ENCODE assay signal across 24 cellular contexts in genomic region chr2:236633219-236633570, GRCh38.
"Had no signal": no experiment of that assay in that cellular context is flagged by ENCODE, and none has a peak within 500 bp of the region (broad histone marks: within the 10 kb centered on the region; RNA-seq: fewer than 3 reads in every experiment).

No MANE protein-coding gene starts in this region.

- H3K4me3 ChIP-seq: ascending aorta, esophagus squamous epithelium, heart right ventricle, left ventricle myocardium inferior, pancreas, right atrium auricular region had no signal

- H3K4me3 Mint-ChIP-seq: activated naive CD4-positive, alpha-beta T cell treated with anti-CD3 and anti-CD28 coated beads, Interleukin-2, amount 10 ng/mL, durations not matched to agents 7 days and 5 days; activated naive CD8-positive, alpha-beta T cell treated with anti-CD3 and anti-CD28 coated beads, Interleukin-2, amount 10 ng/mL, durations not matched to agents 7 days and 5 days; activated T-cell treated with anti-CD3 and anti-CD28 coated beads, Interleukin-2, amount 50 U/mL, for 24 hours; brain; dendritic cell treated with granulocyte-macrophage colony-stimulating factor and Interleukin-4, amounts not matched to agents 40 ng/mL and 50 ng/mL, for 4 days; nephron progenitor cell; stimulated activated naive CD8-positive, alpha-beta T cell treated with anti-CD3 and anti-CD28 coated beads, Interleukin-15, Interleukin-2, amounts not matched to agents 100 ng/mL and 50 ng/mL, for 24 hours had no signal

- H3K36me3 ChIP-seq: ascending aorta, esophagus squamous epithelium, heart right ventricle, left ventricle myocardium inferior, pancreas, right atrium auricular region had no signal

- H3K9me3 Mint-ChIP-seq: activated naive CD4-positive, alpha-beta T cell treated with anti-CD3 and anti-CD28 coated beads, Interleukin-2, amount 10 ng/mL, durations not matched to agents 7 days and 5 days; activated naive CD8-positive, alpha-beta T cell treated with anti-CD3 and anti-CD28 coated beads, Interleukin-2, amount 10 ng/mL, durations not matched to agents 7 days and 5 days; activated T-cell treated with anti-CD3 and anti-CD28 coated beads, Interleukin-2, amount 50 U/mL, for 24 hours; dendritic cell treated with granulocyte-macrophage colony-stimulating factor and Interleukin-4, amounts not matched to agents 40 ng/mL and 50 ng/mL, for 4 days; naive B cell; nephron progenitor cell; stimulated activated naive CD8-positive, alpha-beta T cell treated with anti-CD3 and anti-CD28 coated beads, Interleukin-15, Interleukin-2, amounts not matched to agents 100 ng/mL and 50 ng/mL, for 24 hours had no signal

- ATAC-seq: heart right ventricle, pancreas had no signal

- DNase-seq: activated CD4-positive, alpha-beta T cell treated with anti-CD3 and anti-CD28 coated beads for 4 hours; activated CD4-positive, alpha-beta T cell treated with anti-CD3 and anti-CD28 coated beads, Interleukin-2, amount 50 U/mL, for 4 hours; activated CD8-positive, alpha-beta memory T cell treated with anti-CD3 and anti-CD28 coated beads, Interleukin-2, amount 50 U/mL, for 4 hours; activated gamma-delta T cell; activated naive CD4-positive, alpha-beta T cell treated with anti-CD3 and anti-CD28 coated beads, Interleukin-2, amount 10 ng/mL, durations not matched to agents 7 days and 5 days; activated naive CD8-positive, alpha-beta T cell treated with anti-CD3 and anti-CD28 coated beads, Interleukin-2, amount 10 ng/mL, durations not matched to agents 7 days and 5 days; activated T-cell treated with anti-CD3 and anti-CD28 coated beads, Interleukin-2, amount 50 U/mL, for 24 hours; caudate nucleus; effector CD4-positive, alpha-beta T cell; esophagus squamous epithelium; foreskin melanocyte; heart right ventricle; left ventricle myocardium inferior; naive B cell; nucleus accumbens; stimulated activated CD4-positive, alpha-beta T cell treated with anti-CD3 and anti-CD28 coated beads, Interleukin-2, amount 100 ng/mL, for 48 hours had no signal

- H3K27ac Mint-ChIP-seq: activated naive CD4-positive, alpha-beta T cell treated with anti-CD3 and anti-CD28 coated beads, Interleukin-2, amount 10 ng/mL, durations not matched to agents 7 days and 5 days; activated naive CD8-positive, alpha-beta T cell treated with anti-CD3 and anti-CD28 coated beads, Interleukin-2, amount 10 ng/mL, durations not matched to agents 7 days and 5 days; activated T-cell treated with anti-CD3 and anti-CD28 coated beads, Interleukin-2, amount 50 U/mL, for 24 hours; dendritic cell treated with granulocyte-macrophage colony-stimulating factor and Interleukin-4, amounts not matched to agents 40 ng/mL and 50 ng/mL, for 4 days; nephron progenitor cell; stimulated activated naive CD8-positive, alpha-beta T cell treated with anti-CD3 and anti-CD28 coated beads, Interleukin-15, Interleukin-2, amounts not matched to agents 100 ng/mL and 50 ng/mL, for 24 hours had no signal

- H3K9me3 ChIP-seq: ascending aorta, esophagus squamous epithelium, heart right ventricle, left ventricle myocardium inferior, pancreas, right atrium auricular region had no signal

- H3K27me3 ChIP-seq: ascending aorta, esophagus squamous epithelium, heart right ventricle, pancreas, right atrium auricular region had no signal

- H3K27me3 Mint-ChIP-seq: activated T-cell treated with anti-CD3 and anti-CD28 coated beads, Interleukin-2, amount 50 U/mL, for 24 hours; stimulated activated naive CD8-positive, alpha-beta T cell treated with anti-CD3 and anti-CD28 coated beads, Interleukin-15, Interleukin-2, amounts not matched to agents 100 ng/mL and 50 ng/mL, for 24 hours had no signal

- H3K27ac ChIP-seq: ascending aorta, epithelial cell of prostate, esophagus squamous epithelium, heart right ventricle, left ventricle myocardium inferior, pancreas, right atrium auricular region had no signal

- H3K36me3 Mint-ChIP-seq: activated naive CD4-positive, alpha-beta T cell treated with anti-CD3 and anti-CD28 coated beads, Interleukin-2, amount 10 ng/mL, durations not matched to agents 7 days and 5 days; activated naive CD8-positive, alpha-beta T cell treated with anti-CD3 and anti-CD28 coated beads, Interleukin-2, amount 10 ng/mL, durations not matched to agents 7 days and 5 days; brain; naive B cell had no signal
